ENCODE assay signal across 8 cellular contexts in the genomic region with DNA sequence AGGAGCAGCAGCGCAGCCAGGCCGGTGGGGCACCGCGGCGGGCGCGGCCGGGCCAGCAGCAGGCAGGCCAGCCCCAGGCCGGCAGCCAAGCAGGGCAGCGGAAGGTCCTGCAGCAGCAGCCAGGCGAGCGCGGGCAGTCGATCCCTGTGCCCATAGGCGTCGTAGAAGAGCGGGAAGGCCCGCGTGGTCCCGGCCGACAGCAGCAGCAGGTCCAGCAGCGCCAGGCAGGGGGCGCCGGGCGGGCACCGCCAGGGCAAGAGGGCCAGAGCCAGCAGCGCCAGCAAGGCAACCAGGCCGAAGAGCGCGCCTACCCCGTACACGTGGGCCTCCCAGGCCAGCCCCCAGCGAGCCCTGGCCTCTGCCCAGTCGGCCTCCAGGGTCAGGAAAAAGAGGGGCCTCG. TPM values are rescaled to one million over a fixed set of nuclear protein-coding genes. Genes with fewer than 3 reads are reported as not detected.
DNase-seq lines count a peak whose midpoint lies in the region; ATAC-seq, FAIRE-seq and TF ChIP-seq lines count a peak whose summit lies in the region.

No MANE protein-coding gene starts in this region.

- H3K4me3 Mint-ChIP-seq in stimulated activated naive CD8-positive, alpha-beta T cell treated with anti-CD3 and anti-CD28 coated beads, Interleukin-15, amount 100 ng/mL, for 72 hours: no peak overlapping the region

- no peaks in the 10 kb centered on the region for H3K9me3 Mint-ChIP-seq in stimulated activated naive CD8-positive, alpha-beta T cell treated with anti-CD3 and anti-CD28 coated beads, Interleukin-15, amount 100 ng/mL, for 72 hours

- intact Hi-C loops in left colon (cut with DNase I, micrococcal nuclease): no loop called here

- TF ChIP-seq CTCF in 22Rv1 (IDR thresholded peaks at IDR 0.05) (peak; percentile 96), bronchial epithelial cell (IDR thresholded peaks at IDR 0.05; ENCODE audit: insufficient read depth, low read length, severe bottlenecking) (peak; percentile 80)

- peak; percentile 72 for ATAC-seq in left colon
- ATAC-seq in stimulated activated naive CD8-positive, alpha-beta T cell treated with anti-CD3 and anti-CD28 coated beads, Interleukin-15, amount 100 ng/mL, for 72 hours: peak; percentile 31

- H3K4me1 Mint-ChIP-seq in stimulated activated naive CD8-positive, alpha-beta T cell treated with anti-CD3 and anti-CD28 coated beads, Interleukin-15, amount 100 ng/mL, for 72 hours: peaks cover 5% of the 10 kb centered on the region

- no peaks in the 10 kb centered on the region for H3K36me3 ChIP-seq in bronchial epithelial cell (ENCODE audit: control insufficient read depth, insufficient read depth, low read length)

- no peak for TF ChIP-seq EP300 in Ishikawa (IDR thresholded peaks at IDR 0.05; ENCODE audit: borderline replicate concordance)

- peaks cover 22% of the 10 kb centered on the region for H3K27me3 ChIP-seq in bronchial epithelial cell (ENCODE audit: control insufficient read depth, insufficient read depth, low read length)

- H3K27ac Mint-ChIP-seq in stimulated activated naive CD8-positive, alpha-beta T cell treated with anti-CD3 and anti-CD28 coated beads, Interleukin-15, amount 100 ng/mL, for 72 hours: no peak overlapping the region

- H3K4me3 ChIP-seq in bronchial epithelial cell (ENCODE audit: low read depth, low read length): no peak overlapping the region

- H3K27me3 Mint-ChIP-seq in stimulated activated naive CD8-positive, alpha-beta T cell treated with anti-CD3 and anti-CD28 coated beads, Interleukin-15, amount 100 ng/mL, for 72 hours: peaks cover 59% of the 10 kb centered on the region

- no peak for TF ChIP-seq RAD21 in Ishikawa (IDR thresholded peaks at IDR 0.05; ENCODE audit: low read depth)

- FAIRE-seq in bronchial epithelial cell (lab: Jason Lieb, UNC): no peak

- no peak overlapping the region for H3K27ac ChIP-seq in 22Rv1

- DNase-seq in bronchial epithelial cell (ENCODE audit: low read depth) (peak; percentile 31), left colon (peak in 1 of 2 donors; percentile 50), UCSD-AML1 (lab: John Stamatoyannopoulos, UW; ENCODE audit: unreplicated experiment) (no peak), SIG-M5 (lab: John Stamatoyannopoulos, UW) (no peak), NCI-H345 treated with DMSO at 0.1 percent for 48 hours (lab: John Stamatoyannopoulos, UW; ENCODE audit: unreplicated experiment) (no peak)
- DNase-seq in stimulated activated naive CD8-positive, alpha-beta T cell treated with anti-CD3 and anti-CD28 coated beads, Interleukin-15, amount 100 ng/mL, for 72 hours: peak in 1 of 2 donors; percentile 38

TF ChIP-seq in Ishikawa, 13 proteins besides CTCF, POLR2A, EP300 and RAD21:
- TF ChIP-seq EGR1 (IDR thresholded peaks at IDR 0.05): no peak
- TF ChIP-seq, protein P1, sequence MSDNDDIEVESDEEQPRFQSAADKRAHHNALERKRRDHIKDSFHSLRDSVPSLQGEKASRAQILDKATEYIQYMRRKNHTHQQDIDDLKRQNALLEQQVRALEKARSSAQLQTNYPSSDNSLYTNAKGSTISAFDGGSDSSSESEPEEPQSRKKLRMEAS (IDR thresholded peaks at IDR 0.05): peak; percentile 56; the same call in 1 of the 2 replicates

RNA-seq across cellular contexts. Expression of a gene that starts 8.4 kb away (rescaled TPM):
- total RNA-seq in bronchial epithelial cell: 17.1 and 18.1 TPM in 2 replicates
- total RNA-seq in left colon: 10 to 100 TPM; 19.6 to 26.8 TPM

RNA-seq across cellular contexts. Expression of a gene that starts 9.4 kb away (rescaled TPM):
- total RNA-seq in bronchial epithelial cell: under 0.01 and 0.13 TPM in 2 replicates
- under 1 TPM in 1 of 2 donors, not detected in 1; 0.20 TPM for total RNA-seq in left colon

RNA-seq across cellular contexts. Expression of a gene that starts 57.6 kb away (rescaled TPM):
- 47.9 and 53.4 TPM in 2 replicates for total RNA-seq in bronchial epithelial cell
- total RNA-seq in left colon: 10 to 100 TPM; 29.0 to 31.2 TPM
